9 cellular contexts compared by ENCODE assay signal in genomic region chr11:109972181-109972715, GRCh38.
DNase-seq lines count a peak whose midpoint lies in the region; ATAC-seq and TF ChIP-seq lines count a peak whose summit lies in the region.
"Had no signal": no experiment of that assay in that cellular context is flagged by ENCODE, and none has a peak within 500 bp of the region (broad histone marks: within the 10 kb centered on the region; RNA-seq: fewer than 3 reads in every experiment).

No MANE protein-coding gene starts in this region.

- H3K9me3 ChIP-seq in left lung (no peaks in the 10 kb centered on the region), mammary epithelial cell (replicated peaks; ENCODE audit: insufficient read depth, low read length) (no peaks in the 10 kb centered on the region)

- no peaks in the 10 kb centered on the region for H3K27me3 ChIP-seq in left lung
- H3K27me3 ChIP-seq in mammary epithelial cell (ENCODE audit: insufficient read depth, low read length): no peaks in the 10 kb centered on the region

- intact Hi-C loops in left lung (cut with DNase I): no loop called here
- intact Hi-C loops in mammary epithelial cell (cut with micrococcal nuclease): no loop called here

- no peaks in the 10 kb centered on the region for H3K36me3 ChIP-seq in left lung
- H3K36me3 ChIP-seq in mammary epithelial cell (ENCODE audit: insufficient read depth, low read length): no peaks in the 10 kb centered on the region

- no peak for DNase-seq in left lung
- no peak for DNase-seq in NCI-H345 (lab: John Stamatoyannopoulos, UW)
- no peak for DNase-seq in NK-92 treated with Interleukin-12 subunit alpha and Interleukin-12 subunit beta, amount 100 ng/mL, for 24 hours (lab: John Stamatoyannopoulos, UW)
- DNase-seq in HuH-7 (ENCODE audit: low spot score): no peak
- no peak for DNase-seq in mammary epithelial cell
- DNase-seq: NCI-H187 treated with DMSO at 0.1 percent for 48 hours had no signal

- CTCF ChIA-PET in mammary epithelial cell (lab: Charles Lee; ENCODE audit: low non-redundant PET): no interaction called here

- ATAC-seq in GM18517 (IDR thresholded peaks at IDR 0.05; ENCODE audit: unreplicated experiment): peak; percentile 73
- ATAC-seq in GM21619 (IDR thresholded peaks at IDR 0.05; ENCODE audit: unreplicated experiment): peak; percentile 63
- peak; percentile 77 for ATAC-seq in HG03520 (IDR thresholded peaks at IDR 0.05; ENCODE audit: unreplicated experiment)
- peak; percentile 33 for ATAC-seq in left lung

- no TSS peak for BruUV-seq in mammary epithelial cell (replicated peaks; lab: Mats Ljungman, UMichigan)

- H2AFZ ChIP-seq in mammary epithelial cell (ENCODE audit: low read depth, low read length): no peak overlapping the region

- H3K9ac ChIP-seq in mammary epithelial cell (ENCODE audit: insufficient read depth, low read length): no peak overlapping the region

- in situ Hi-C loops in mammary epithelial cell (cut with MboI; ENCODE audit: low sequenced_read_pairs in 2 of 2): loop anchor here in 1 of 2 donors (25.0 kb wide), 1 partner anchor 215 kb away; no protein-coding TSS in a partner anchor

- H3K79me2 ChIP-seq in mammary epithelial cell (ENCODE audit: insufficient read depth, low read length): no peaks in the 10 kb centered on the region

- dilution Hi-C loops in mammary epithelial cell (cut with HindIII; ENCODE audit: low sequenced_read_pairs): no loop called here

- H3K4me3 ChIP-seq in left lung (no peak overlapping the region), mammary epithelial cell (replicated peaks in 1 of 3; ENCODE audit: insufficient read depth in 1 of 3, low read depth in 2 of 3, low read length in 3 of 3) (no peak overlapping the region)

- no peak overlapping the region for H3K27ac ChIP-seq in left lung
- no peak overlapping the region for H3K27ac ChIP-seq in mammary epithelial cell (ENCODE audit: insufficient read depth, low read depth, low read length)

- no peak for TF ChIP-seq CTCF in left lung (IDR thresholded peaks at IDR 0.05)
- TF ChIP-seq CTCF in mammary epithelial cell (conservative IDR thresholded peaks at IDR 0.05 in 1 of 2, IDR thresholded peaks at IDR 0.05 in 1 of 2; ENCODE audit: extremely low read depth in 1 of 2, insufficient read depth in 1 of 2, low read depth in 1 of 2, low read length in 2 of 2): no peak

- WGBS in mammary epithelial cell (ENCODE audit: low coverage, missing lambda C conversion rate): 86% methylated on average over 7 of the region's 7 CpGs

- H3K4me2 ChIP-seq in mammary epithelial cell (ENCODE audit: insufficient read depth, low read depth, low read length): no peak overlapping the region

- no peaks in the 10 kb centered on the region for H4K20me1 ChIP-seq in mammary epithelial cell (ENCODE audit: insufficient read depth, low read length)

- H3K4me1 ChIP-seq in left lung (peaks cover 5 to 20% of the 10 kb centered on the region in 2 donors), mammary epithelial cell (ENCODE audit: insufficient read depth, low read length) (peaks cover 9% of the 10 kb centered on the region)
